In the genomic region with DNA sequence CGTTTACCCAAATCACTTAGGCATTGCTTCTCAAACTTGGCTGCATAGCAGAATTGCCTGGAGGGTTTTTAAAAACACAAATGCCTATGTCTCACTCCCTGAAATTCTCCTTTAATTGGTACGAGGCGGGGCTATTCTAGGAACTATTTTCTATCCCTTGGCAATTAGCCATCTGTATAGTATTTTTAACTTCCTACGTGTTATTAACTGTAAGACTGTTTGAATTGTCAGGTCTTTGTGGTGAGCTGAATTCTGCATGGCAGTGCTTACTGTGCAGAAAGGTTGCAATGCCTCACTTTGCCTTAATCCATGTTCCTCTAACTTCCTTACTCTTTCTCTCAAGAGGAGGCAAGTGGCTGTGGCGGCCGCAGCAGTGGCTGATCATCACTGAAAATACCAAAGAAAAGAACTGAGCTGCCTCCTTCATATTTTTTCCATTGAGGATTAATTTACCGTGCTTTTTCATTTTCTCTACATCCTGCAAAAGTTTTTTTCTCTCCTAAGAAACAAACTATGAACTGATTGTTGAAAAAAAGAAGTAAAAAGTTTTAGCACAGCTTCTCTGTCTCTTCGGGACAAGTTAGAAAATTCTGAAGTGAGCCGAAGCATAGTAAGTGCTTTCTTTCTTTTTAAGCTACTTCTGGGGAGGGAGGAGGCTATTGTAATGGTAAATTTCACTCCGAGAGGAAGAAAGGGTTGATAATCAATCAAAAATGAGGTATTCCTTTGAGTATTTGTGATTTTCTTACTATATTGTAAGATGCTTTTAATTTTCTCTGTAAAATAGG, we compare ENCODE assay signal across 10 cellular contexts. TPM values are rescaled to one million over a fixed set of nuclear protein-coding genes. Genes with fewer than 3 reads are reported as not detected.
DNase-seq lines count a peak whose midpoint lies in the region; ATAC-seq and TF ChIP-seq lines count a peak whose summit lies in the region.
"Had no signal": no experiment of that assay in that cellular context is flagged by ENCODE, and none has a peak within 500 bp of the region (broad histone marks: within the 10 kb centered on the region; RNA-seq: fewer than 3 reads in every experiment).

Gene SHROOM3, plus strand, starts transcription at position 329 of the 788 bp plus-strand sequence. CDS start 824 bp downstream, outside the sequence.

- DNase-seq in G401 (ENCODE audit: low spot score) (no peak), UCSD-AML1 (lab: John Stamatoyannopoulos, UW; ENCODE audit: unreplicated experiment) (peak; percentile 16), left cardiac atrium (no peak), prostate gland (ENCODE audit: low spot score) (peak; percentile 17), COR-L47 (lab: John Stamatoyannopoulos, UW) (no peak)
- DNase-seq: activated naive CD4-positive, alpha-beta T cell treated with anti-CD3 and anti-CD28 coated beads for 36 hours; nucleus accumbens had no signal

- 27% methylated on average over 10 of the region's 10 CpGs for WGBS in prostate gland

- no peaks in the 10 kb centered on the region for H3K4me1 ChIP-seq in prostate gland (replicated peaks)

- intact Hi-C loops in left cardiac atrium (cut with DNase I): loop anchor here in 1 of 2 donors (10.0 kb wide), 1 partner anchor 70 kb away; no protein-coding TSS in a partner anchor
- intact Hi-C loops in prostate gland (cut with DNase I): loop anchor here (10.0 kb wide), 2 partner anchors 320 to 770 kb away; no protein-coding TSS in a partner anchor

- no peaks in the 10 kb centered on the region for H3K9me3 ChIP-seq in prostate gland

- no peak within 1 kb of the TSS for H3K27ac ChIP-seq in prostate gland

- TF ChIP-seq CTCF in prostate gland (IDR thresholded peaks at IDR 0.05): no peak

- H3K27me3 ChIP-seq in prostate gland (replicated peaks; ENCODE audit: insufficient read depth): no peaks in the 10 kb centered on the region

- H3K4me3 ChIP-seq in prostate gland: no peak within 1 kb of the TSS

- ATAC-seq in left cardiac atrium: peak; percentile 53
- ATAC-seq in HG03442 (IDR thresholded peaks at IDR 0.05; ENCODE audit: unreplicated experiment): no peak
- ATAC-seq in GM21526 (IDR thresholded peaks at IDR 0.05; ENCODE audit: low FRiP score, unreplicated experiment): no peak
- no peak for ATAC-seq in GM18502 (IDR thresholded peaks at IDR 0.05; ENCODE audit: poor library complexity, unreplicated experiment)

- no peaks in the 10 kb centered on the region for H3K36me3 ChIP-seq in prostate gland

- in situ Hi-C loops in G401 (cut with HindIII; ENCODE audit: low sequenced_read_pairs): no loop called here

- no peak for TF ChIP-seq POLR2A in prostate gland (IDR thresholded peaks at IDR 0.05)

RNA-seq across cellular contexts. Expression of gene SHROOM3, which starts in this region (rescaled TPM):
- total RNA-seq in G401 (2014; rRNA removed; shearing (Covaris generic)): 58.4 and 66.0 TPM in 2 replicates
- 10 to 100 TPM in 1 of 2 donors, 1 to 10 TPM in 1; 6.0 to 10.0 TPM for total RNA-seq in left cardiac atrium
- total RNA-seq in prostate gland: 100 to 1,000 TPM; 107 to 137 TPM

Comparison
In these comparisons a context has a peak if more than half of its experiments do, and no peak if none do; other contexts are left out.
1. DNase-seq: peak in UCSD-AML1 (single experiment) and prostate gland (single experiment); none in G401 (single experiment), left cardiac atrium (single experiment) and COR-L47 (single experiment).
2. ATAC-seq: peak in left cardiac atrium (2 of 2); none in HG03442 (single experiment), GM21526 (single experiment) and GM18502 (single experiment).